In genomic region chr20:21835042-21835441, GRCh38 we compare ENCODE assay signal across 6 cellular contexts.
"Had no signal": no experiment of that assay in that cellular context is flagged by ENCODE, and none has a peak within 500 bp of the region (broad histone marks: within the 10 kb centered on the region; RNA-seq: fewer than 3 reads in every experiment).

No MANE protein-coding gene starts in this region.

- H3K36me3 Mint-ChIP-seq: IgD-negative memory B cell had no signal

- ATAC-seq: HepG2, K562 had no signal

- H3K27me3 Mint-ChIP-seq: IgD-negative memory B cell had no signal

- DNase-seq: IMR-90, KBM-7, KG1 had no signal

- H3K27ac Mint-ChIP-seq: IgD-negative memory B cell had no signal

- H3K4me1 Mint-ChIP-seq: IgD-negative memory B cell had no signal

- H3K4me3 Mint-ChIP-seq: IgD-negative memory B cell had no signal
